In the genomic region with DNA sequence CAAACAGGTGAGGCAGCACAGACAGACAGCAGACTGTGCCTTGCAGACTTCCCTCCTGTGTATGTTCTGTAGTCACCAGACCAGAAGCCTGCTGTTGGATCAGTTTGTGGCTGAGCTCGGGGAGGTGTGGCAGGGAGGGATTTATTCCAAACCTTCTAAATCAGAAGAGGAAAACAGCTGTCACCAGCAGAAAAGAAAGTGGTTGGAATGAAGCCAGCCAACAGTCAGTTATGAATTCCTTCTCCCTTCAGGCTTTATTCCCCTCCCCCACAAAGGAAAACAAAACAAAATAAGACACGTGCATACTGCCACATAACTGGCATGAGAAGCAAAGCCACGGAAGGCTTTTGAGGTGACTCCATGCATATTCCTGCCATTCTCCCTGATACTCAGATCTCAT, we compare ENCODE assay signal across 11 cellular contexts. TPM values are rescaled to one million over a fixed set of nuclear protein-coding genes. Genes with fewer than 3 reads are reported as not detected.
DNase-seq lines count a peak whose midpoint lies in the region; ATAC-seq and TF ChIP-seq lines count a peak whose summit lies in the region.
"Had no signal": no experiment of that assay in that cellular context is flagged by ENCODE, and none has a peak within 500 bp of the region (broad histone marks: within the 10 kb centered on the region; RNA-seq: fewer than 3 reads in every experiment).

No MANE protein-coding gene starts in this region.

- CTCF ChIA-PET in naive thymus-derived CD4-positive, alpha-beta T cell (lab: Charles Lee), result no interaction called here

- peak overlapping the region; percentile 19 for H3K27ac ChIP-seq in naive thymus-derived CD4-positive, alpha-beta T cell (ENCODE audit: low read depth, low read length)

- no peak overlapping the region for H3K4me3 Mint-ChIP-seq in chondrocyte (ENCODE audit: unreplicated experiment)
- no peak overlapping the region for H3K4me3 Mint-ChIP-seq in naive thymus-derived CD4-positive, alpha-beta T cell

- peaks cover 47% of the 10 kb centered on the region for H3K36me3 Mint-ChIP-seq in chondrocyte (ENCODE audit: low read depth)
- H3K36me3 Mint-ChIP-seq in naive thymus-derived CD4-positive, alpha-beta T cell, result peaks cover 0 to 58% (median 43%) of the 10 kb centered on the region in 5 donors

- no peak for ATAC-seq in naive thymus-derived CD4-positive, alpha-beta T cell
- no peak for ATAC-seq in HG02852 (IDR thresholded peaks at IDR 0.05; ENCODE audit: unreplicated experiment)
- ATAC-seq: HCT116 had no signal

- no peak overlapping the region for H3K4me3 ChIP-seq in naive thymus-derived CD4-positive, alpha-beta T cell (ENCODE audit: low read length)
- H3K4me3 ChIP-seq: ovary had no signal

- intact Hi-C loops in naive thymus-derived CD4-positive, alpha-beta T cell (cut with micrococcal nuclease), result no loop called here

- TF ChIP-seq CTCF in chondrocyte (IDR thresholded peaks at IDR 0.05), result no peak

- H3K4me1 Mint-ChIP-seq in chondrocyte (ENCODE audit: low read depth), result peaks cover 42% of the 10 kb centered on the region
- peaks cover 0 to 44% (median 13%) of the 10 kb centered on the region in 7 donors for H3K4me1 Mint-ChIP-seq in naive thymus-derived CD4-positive, alpha-beta T cell

- peak overlapping the region; percentile 77 for H3K27ac Mint-ChIP-seq in chondrocyte (ENCODE audit: unreplicated experiment)
- peak overlapping the region; percentile 33 to 82 (median 76) for H3K27ac Mint-ChIP-seq in naive thymus-derived CD4-positive, alpha-beta T cell

- H3K4me1 ChIP-seq in naive thymus-derived CD4-positive, alpha-beta T cell (ENCODE audit: control insufficient read depth in 2 of 2, insufficient read depth in 2 of 2, low read length in 2 of 2), result peaks cover 0 to 2% of the 10 kb centered on the region in 2 donors

- no peaks in the 10 kb centered on the region for H3K27me3 Mint-ChIP-seq in chondrocyte (ENCODE audit: low read depth)
- H3K27me3 Mint-ChIP-seq in naive thymus-derived CD4-positive, alpha-beta T cell, result no peaks in the 10 kb centered on the region

- no peaks in the 10 kb centered on the region for H3K9me3 ChIP-seq in naive thymus-derived CD4-positive, alpha-beta T cell (ENCODE audit: control insufficient read depth in 2 of 3, low read length in 3 of 3)
- H3K9me3 ChIP-seq: ovary had no signal

- no peaks in the 10 kb centered on the region for H3K27me3 ChIP-seq in naive thymus-derived CD4-positive, alpha-beta T cell (ENCODE audit: control insufficient read depth in 2 of 2, insufficient read depth in 2 of 2, low read length in 2 of 2)
- H3K27me3 ChIP-seq: ovary had no signal

- POLR2A ChIA-PET in naive thymus-derived CD4-positive, alpha-beta T cell (lab: Charles Lee), result interaction anchor here (0.8 to 3.5 kb wide), 5 partner anchors 16 to 76 kb away, joined by 3 to 13 read pairs (median 6); a partner anchor contains a TSS

- H3K36me3 ChIP-seq in naive thymus-derived CD4-positive, alpha-beta T cell (ENCODE audit: control insufficient read depth in 2 of 3, insufficient read depth in 3 of 3, low read length in 3 of 3), result peaks cover 41 to 96% (median 50%) of the 10 kb centered on the region in 3 experiments
- H3K36me3 ChIP-seq: ovary had no signal

- H3K9me3 Mint-ChIP-seq in chondrocyte (ENCODE audit: low read depth), result no peaks in the 10 kb centered on the region
- H3K9me3 Mint-ChIP-seq in naive thymus-derived CD4-positive, alpha-beta T cell, result no peaks in the 10 kb centered on the region

- DNase-seq in AG20443 (ENCODE audit: low spot score), result peak; percentile 57
- DNase-seq in LHCN-M2 (ENCODE audit: low read depth), result peak; percentile 98
- DNase-seq in chondrocyte (ENCODE audit: low spot score), result no peak
- no peak for DNase-seq in naive thymus-derived CD4-positive, alpha-beta T cell
- DNase-seq in SKM-1 (lab: John Stamatoyannopoulos, UW; ENCODE audit: unreplicated experiment), result no peak
- DNase-seq in GOT3 (lab: John Stamatoyannopoulos, UW), result no peak
- DNase-seq in activated gamma-delta T cell (lab: John Stamatoyannopoulos, UW), result no peak
- DNase-seq: activated CD4-positive, CD25-positive, alpha-beta regulatory T cell treated with anti-CD3 and anti-CD28 coated beads, Interleukin-2, amount 50 U/mL, for 72 hours had no signal

RNA-seq across cellular contexts. Expression of a gene that starts 19.0 kb away (rescaled TPM):
- total RNA-seq in LHCN-M2 (2014; rRNA removed), result 17.7 and 20.8 TPM in 2 replicates
- 13.3 TPM for polyA plus RNA-seq in LHCN-M2 (2012)
- 11.2 to 15.8 TPM (median 12.4 TPM) in 3 replicates for total RNA-seq in chondrocyte
- 10 to 100 TPM in 4 of 5 experiments, 1 to 10 TPM in 1; 8.4 to 17.9 (median 16.7) TPM for total RNA-seq in naive thymus-derived CD4-positive, alpha-beta T cell
- polyA plus RNA-seq in naive thymus-derived CD4-positive, alpha-beta T cell, result 10 to 100 TPM in 1 of 2 donors, 1 to 10 TPM in 1; 7.0 to 11.3 TPM

RNA-seq across cellular contexts. Expression of a gene that starts 57.7 kb away (rescaled TPM):
- total RNA-seq in LHCN-M2 (2014; rRNA removed) (10.4 and 13.0 TPM in 2 replicates), chondrocyte (20.2 to 27.8 TPM (median 25.5 TPM) in 3 replicates)
- 12.5 TPM for polyA plus RNA-seq in LHCN-M2 (2012)
- 10 to 100 TPM; 36.4 to 72.4 (median 39.7) TPM for total RNA-seq in naive thymus-derived CD4-positive, alpha-beta T cell
- 10 to 100 TPM in 1 of 2 donors, 1 to 10 TPM in 1; 3.1 to 11.0 TPM for polyA plus RNA-seq in naive thymus-derived CD4-positive, alpha-beta T cell

Comparison
In these comparisons a context has a peak if more than half of its experiments do, and no peak if none do; other contexts are left out.
1. DNase-seq: peak in AG20443 (single experiment) and LHCN-M2 (single experiment); none in chondrocyte (single experiment), naive thymus-derived CD4-positive, alpha-beta T cell (0 of 9), SKM-1 (single experiment), GOT3 (single experiment) and activated gamma-delta T cell (single experiment).